Comparison of ENCODE assay signal across 8 cellular contexts in genomic region chr6:89432875-89433636, GRCh38. TPM values are rescaled to one million over a fixed set of nuclear protein-coding genes. Genes with fewer than 3 reads are reported as not detected.
DNase-seq lines count a peak whose midpoint lies in the region; ATAC-seq and TF ChIP-seq lines count a peak whose summit lies in the region.

Gene ANKRD6 (plus strand): TSS chr6:89433152. CDS start chr6:89566977, 133,825 bp downstream.

- no peaks in the 10 kb centered on the region for H3K79me2 ChIP-seq in GM23248 (ENCODE audit: insufficient read depth)

- 0 out of 2 replicates have a peak within 1 kb of the TSS, but pooled peaks have one; percentile 34 for H3K9ac ChIP-seq in GM23248
- peak within 1 kb of the TSS; percentile 82 for H3K9ac ChIP-seq in adipocyte (ENCODE audit: low read length)
- no peak within 1 kb of the TSS for H3K9ac ChIP-seq in rectal smooth muscle tissue (ENCODE audit: low read length)

- H3K27ac ChIP-seq in GM23248 (no peak within 1 kb of the TSS), rectal smooth muscle tissue (ENCODE audit: low read depth, low read length) (no peak within 1 kb of the TSS), vagina (peak within 1 kb of the TSS; percentile 77)

- DNase-seq in ELR (ENCODE audit: low read depth) (peak; percentile 51), GM23248 (peak; percentile 67), LHCN-M2 (ENCODE audit: low read depth) (peak; percentile 14), T follicular helper cell (ENCODE audit: low read depth) (peak; percentile 71), adipocyte (ENCODE audit: low read depth) (peak; percentile 88), left ventricle myocardium superior (peak; percentile 93), vagina (ENCODE audit: extremely low spot score in 2 of 2) (no peak)

- H3K4me3 ChIP-seq in GM23248 (peak within 1 kb of the TSS; percentile 66), adipocyte (ENCODE audit: low read length) (peak within 1 kb of the TSS; percentile 84), rectal smooth muscle tissue (ENCODE audit: low read length) (peak within 1 kb of the TSS; percentile 74), vagina (peak within 1 kb of the TSS; percentile 83 to 85)

- H3K9me3 ChIP-seq in GM23248 (ENCODE audit: low read depth) (no peaks in the 10 kb centered on the region), adipocyte (ENCODE audit: control insufficient read depth, low read length) (no peaks in the 10 kb centered on the region), vagina (no peaks in the 10 kb centered on the region)

- ATAC-seq in left ventricle myocardium superior: peak; percentile 98

- H3K4me1 ChIP-seq in GM23248 (ENCODE audit: insufficient read depth) (peaks cover 6% of the 10 kb centered on the region; the same call in 1 of the 2 replicates), adipocyte (ENCODE audit: control insufficient read depth, insufficient read depth, low read length) (peaks cover 3% of the 10 kb centered on the region), rectal smooth muscle tissue (ENCODE audit: control insufficient read depth, insufficient read depth, low read length) (no peaks in the 10 kb centered on the region), vagina (peaks cover 19% of the 10 kb centered on the region)

- TF ChIP-seq POLR2A in vagina (IDR thresholded peaks at IDR 0.05): peak in 1 of 2 donors; percentile 14

- 2 to 4% methylated on average over 31 to 50 of the region's 86 CpGs for WGBS in GM23248 (ENCODE audit: low coverage in 1 of 2, low lambda C conversion rate in 2 of 2, missing lambda C conversion rate in 2 of 2), 2 experiments

- H3K9me2 ChIP-seq in GM23248 (ENCODE audit: insufficient read depth): no peaks in the 10 kb centered on the region

- peak; percentile 68 to 87 (median 82) for TF ChIP-seq CTCF in vagina (IDR thresholded peaks at IDR 0.05)

- H3K27me3 ChIP-seq in GM23248 (replicated peaks; ENCODE audit: insufficient read depth) (peaks cover 36% of the 10 kb centered on the region), adipocyte (replicated peaks; ENCODE audit: control insufficient read depth, insufficient read depth, low read length) (peaks cover 3% of the 10 kb centered on the region), rectal smooth muscle tissue (ENCODE audit: control insufficient read depth, insufficient read depth, low read length) (no peaks in the 10 kb centered on the region), vagina (no peaks in the 10 kb centered on the region)

- peak within 1 kb of the TSS; percentile 76 for H2AFZ ChIP-seq in GM23248

- H3K36me3 ChIP-seq in GM23248 (ENCODE audit: low read depth) (no peaks in the 10 kb centered on the region), adipocyte (ENCODE audit: control insufficient read depth, insufficient read depth, low read length, severe bottlenecking) (no peaks in the 10 kb centered on the region), rectal smooth muscle tissue (ENCODE audit: control insufficient read depth, insufficient read depth, low read length) (no peaks in the 10 kb centered on the region), vagina (no peaks in the 10 kb centered on the region)

- 0 out of 2 replicates have a peak, but pooled peaks cover 6% of the 10 kb centered on the region for H3F3A ChIP-seq in GM23248 (ENCODE audit: insufficient read depth)

- no peaks in the 10 kb centered on the region; the same call in 1 of the 2 replicates for H4K20me1 ChIP-seq in GM23248 (ENCODE audit: insufficient read depth)

- in situ Hi-C loops in GM23248 (cut with MboI): loop anchor here (10.0 kb wide), 1 partner anchor 182 kb away; no protein-coding TSS in a partner anchor

- peak within 1 kb of the TSS; percentile 80 for H3K4me2 ChIP-seq in GM23248 (ENCODE audit: unreplicated experiment)

- intact Hi-C loops in left ventricle myocardium superior (cut with micrococcal nuclease): loop anchor here (5.0 kb wide), 1 partner anchor 179 kb away; no protein-coding TSS in a partner anchor
- intact Hi-C loops in vagina (cut with DNase I): loop anchor here (2.0 kb wide), 1 partner anchor 176 kb away; no protein-coding TSS in a partner anchor

RNA-seq across cellular contexts. Expression of gene ANKRD6, which starts in this region (rescaled TPM):
- 1.0 and 12.4 TPM in 2 replicates for total RNA-seq in GM23248 (2014; rRNA removed; shearing (Covaris generic))
- polyA plus RNA-seq in GM23248 (2016; fragmentation: Nextera tagmentation; extraction: Ambion mirVana): 0.54 and 0.58 TPM in 2 replicates
- 0.17 TPM in 1 of 2 replicates, not detected in the other for total RNA-seq in LHCN-M2 (2014; rRNA removed)
- 0.19 TPM for polyA plus RNA-seq in LHCN-M2 (2012)
- 21.4 TPM for total RNA-seq in left ventricle myocardium superior
- 13.3 TPM for total RNA-seq in vagina

Comparison
In these comparisons a context has a peak if more than half of its experiments do, and no peak if none do; other contexts are left out.
1. Peak in DNase-seq in LHCN-M2; RNA of the gene not detected or under 1 TPM.
2. DNase-seq: peak in ELR (single experiment), GM23248 (single experiment), T follicular helper cell (single experiment), adipocyte (single experiment) and left ventricle myocardium superior (single experiment); none in vagina (0 of 2).
3. Peak in every context shown above with its lines, with median percentiles within 50 percentile points of each other: H3K4me3 ChIP-seq.